In the genomic region with DNA sequence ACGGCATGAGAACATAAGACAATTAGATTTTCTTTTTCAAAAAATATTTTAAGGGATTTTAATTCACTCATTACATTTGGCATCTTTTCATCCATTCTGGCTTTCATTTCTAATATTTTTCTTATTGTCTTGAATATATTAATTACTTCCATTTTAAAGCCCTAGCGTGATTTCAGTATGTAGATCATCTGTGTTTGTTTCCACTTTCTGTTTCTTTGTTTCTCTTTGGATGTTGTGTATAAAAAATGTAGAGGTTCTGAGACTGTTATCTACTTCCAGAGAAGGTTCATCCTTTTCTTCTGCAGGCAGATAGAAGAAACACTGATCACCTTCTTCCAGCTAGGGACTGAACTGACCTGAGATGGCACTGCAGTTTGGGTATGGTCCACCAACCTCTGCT, we compare ENCODE assay signal across 25 cellular contexts.
"Had no signal": no experiment of that assay in that cellular context is flagged by ENCODE, and none has a peak within 500 bp of the region (broad histone marks: within the 10 kb centered on the region; RNA-seq: fewer than 3 reads in every experiment).

No MANE protein-coding gene starts in this region.

- H3K9me3 ChIP-seq: SK-N-SH had no signal

- ATAC-seq: HepG2, Panc1, PC-3, T-cell had no signal

- H3K9ac ChIP-seq: SK-N-SH had no signal

- H3K27ac ChIP-seq: RWPE1 had no signal

- DNase-seq: IMR-90, Karpas-422, KG1, MM.1S, MV-4-11, NCI-H1048, NCI-H1105, NCI-H1417, NCI-H1436 treated with DMSO at 0.1 percent for 48 hours, NCI-H1694, NCI-H187 treated with DMSO at 0.1 percent for 48 hours, NCI-H2029 treated with DMSO at 0.1 percent for 48 hours, NCI-H2107, NCI-H2227 treated with DMSO at 0.1 percent for 48 hours, NCI-H524, NCI-H526 treated with DMSO at 0.1 percent for 48 hours, NCI-H748 treated with DMSO at 0.1 percent for 48 hours, PC-3, SHP77, SK-N-SH, SW 1271, T-cell had no signal

- H3K4me2 ChIP-seq: SK-N-SH had no signal
